Comparison of ENCODE assay signal across 16 cellular contexts in genomic region chr14:97539884-97540283, GRCh38.
DNase-seq lines count a peak whose midpoint lies in the region; TF ChIP-seq lines count a peak whose summit lies in the region.
"Had no signal": no experiment of that assay in that cellular context is flagged by ENCODE, and none has a peak within 500 bp of the region (broad histone marks: within the 10 kb centered on the region; RNA-seq: fewer than 3 reads in every experiment).

No MANE protein-coding gene starts in this region.

- intact Hi-C loops in MCF 10A (cut with micrococcal nuclease): no loop called here
- intact Hi-C loops in mammary epithelial cell (cut with micrococcal nuclease): no loop called here
- intact Hi-C loops in transverse colon (cut with DNase I; ENCODE audit: low total_unique reads): no loop called here

- no peaks in the 10 kb centered on the region for H3K79me2 ChIP-seq in mammary epithelial cell (ENCODE audit: insufficient read depth, low read length)

- BruUV-seq in MCF 10A (replicated peaks; lab: Mats Ljungman, UMichigan) (no TSS peak), mammary epithelial cell (replicated peaks; lab: Mats Ljungman, UMichigan) (no TSS peak)

- no peaks in the 10 kb centered on the region for H3K4me1 Mint-ChIP-seq in MCF 10A (ENCODE audit: insufficient read depth, unreplicated experiment)
- H3K4me1 Mint-ChIP-seq in endodermal cell: no peaks in the 10 kb centered on the region

- no peak overlapping the region for H3K27ac ChIP-seq in mammary epithelial cell (ENCODE audit: insufficient read depth, low read depth, low read length)
- no peak overlapping the region for H3K27ac ChIP-seq in endodermal cell (ENCODE audit: low read depth, low read length)
- no peak overlapping the region for H3K27ac ChIP-seq in transverse colon
- H3K27ac ChIP-seq: 22Rv1, A549, C4-2B had no signal

- H3K4me3 Mint-ChIP-seq in MCF 10A (ENCODE audit: unreplicated experiment) (no peak overlapping the region), endodermal cell (no peak overlapping the region)
- H3K4me3 Mint-ChIP-seq: CD4-positive, alpha-beta T cell; HFFc6 had no signal

- H3K9ac ChIP-seq in mammary epithelial cell (ENCODE audit: insufficient read depth, low read length) (no peak overlapping the region), endodermal cell (ENCODE audit: extremely low read depth, low read length, poor library complexity, severe bottlenecking) (no peak overlapping the region)

- dilution Hi-C loops in mammary epithelial cell (cut with HindIII; ENCODE audit: low sequenced_read_pairs): no loop called here

- CTCF ChIA-PET in MCF 10A (lab: Yijun Ruan, JAX) (interaction anchor here (0.5 kb wide), 1 partner anchor 1735 kb away, joined by 3 read pairs; no protein-coding TSS in a partner anchor), mammary epithelial cell (lab: Charles Lee; ENCODE audit: low non-redundant PET) (no interaction called here)

- no peaks in the 10 kb centered on the region for H3K36me3 ChIP-seq in mammary epithelial cell (ENCODE audit: insufficient read depth, low read length)
- H3K36me3 ChIP-seq in endodermal cell (ENCODE audit: control insufficient read depth, insufficient read depth, low read length): no peaks in the 10 kb centered on the region
- no peaks in the 10 kb centered on the region for H3K36me3 ChIP-seq in transverse colon

- no peak for TF ChIP-seq CTCF in MCF 10A (IDR thresholded peaks at IDR 0.05; ENCODE audit: unreplicated experiment)
- TF ChIP-seq CTCF in mammary epithelial cell (conservative IDR thresholded peaks at IDR 0.05 in 1 of 2, IDR thresholded peaks at IDR 0.05 in 1 of 2; ENCODE audit: extremely low read depth in 1 of 2, insufficient read depth in 1 of 2, low read depth in 1 of 2, low read length in 2 of 2): no peak
- TF ChIP-seq CTCF in endodermal cell (conservative IDR thresholded peaks at IDR 0.05): no peak
- no peak for TF ChIP-seq CTCF in transverse colon (IDR thresholded peaks at IDR 0.05)

- H3K36me3 Mint-ChIP-seq in MCF 10A (ENCODE audit: insufficient read depth, unreplicated experiment) (no peaks in the 10 kb centered on the region), endodermal cell (ENCODE audit: low read depth) (no peaks in the 10 kb centered on the region)

- H3K9me3 Mint-ChIP-seq in MCF 10A (ENCODE audit: unreplicated experiment) (peaks cover 7% of the 10 kb centered on the region), endodermal cell (no peaks in the 10 kb centered on the region)
- H3K9me3 Mint-ChIP-seq: CD4-positive, alpha-beta T cell had no signal

- H3K27ac Mint-ChIP-seq in MCF 10A (ENCODE audit: low read depth, unreplicated experiment): no peak overlapping the region
- H3K27ac Mint-ChIP-seq in endodermal cell: no peak overlapping the region
- H3K27ac Mint-ChIP-seq: CD4-positive, alpha-beta T cell; HFFc6 had no signal

- peak; percentile 60 for DNase-seq in MCF 10A (ENCODE audit: unreplicated experiment)
- no peak for DNase-seq in mammary epithelial cell
- peak; percentile 7 for DNase-seq in endodermal cell
- peak; percentile 3 for DNase-seq in kidney tubule cell (ENCODE audit: low spot score)
- no peak for DNase-seq in amygdala (lab: John Stamatoyannopoulos, UW)
- no peak for DNase-seq in mesenteric fat pad (ENCODE audit: low spot score)
- DNase-seq in transverse colon: no peak
- DNase-seq: AML-193; Caco-2; CD4-positive, alpha-beta T cell; GOT3; H7; HFFc6 had no signal

- in situ Hi-C loops in mammary epithelial cell (cut with MboI; ENCODE audit: low sequenced_read_pairs in 2 of 2) (no loop called here), transverse colon (cut with MboI; ENCODE audit: low pct_ligation_motif_present in 1 of 4, low pct_unique_long_range_greater_than_20kb in 1 of 4, low sequenced_read_pairs in 3 of 4) (no loop called here)

- H2AFZ ChIP-seq in mammary epithelial cell (ENCODE audit: low read depth, low read length): no peak overlapping the region

- TF ChIP-seq EP300 in transverse colon (IDR thresholded peaks at IDR 0.05; ENCODE audit: low read depth): no peak

- no peak for TF ChIP-seq POLR2A in transverse colon (IDR thresholded peaks at IDR 0.05)

- POLR2A ChIA-PET in MCF 10A (lab: Yijun Ruan, JAX): no interaction called here

- H3K4me2 ChIP-seq in mammary epithelial cell (ENCODE audit: insufficient read depth, low read depth, low read length): no peak overlapping the region
- H3K4me2 ChIP-seq: A549 had no signal

- H3K4me3 ChIP-seq in mammary epithelial cell (replicated peaks in 1 of 3; ENCODE audit: insufficient read depth in 1 of 3, low read depth in 2 of 3, low read length in 3 of 3) (no peak overlapping the region), endodermal cell (ENCODE audit: low read length) (no peak overlapping the region), transverse colon (no peak overlapping the region)
- H3K4me3 ChIP-seq: A549 had no signal

- 33% methylated on average over 3 of the region's 3 CpGs for WGBS in mammary epithelial cell (ENCODE audit: low coverage, missing lambda C conversion rate)
- WGBS in endodermal cell (ENCODE audit: insufficient coverage in 1 of 2, insufficient read length in 1 of 2), 2 experiments: 80 to 86% methylated on average over 1 to 3 of the region's 3 CpGs
- 50 to 66% methylated on average over 1 to 3 of the region's 3 CpGs for WGBS in transverse colon (ENCODE audit: low coverage in 1 of 2), 2 donors

- H3K27me3 ChIP-seq in mammary epithelial cell (ENCODE audit: insufficient read depth, low read length): no peaks in the 10 kb centered on the region
- no peaks in the 10 kb centered on the region for H3K27me3 ChIP-seq in endodermal cell (ENCODE audit: control insufficient read depth, insufficient read depth, low read length, poor library complexity, severe bottlenecking)
- H3K27me3 ChIP-seq in transverse colon: no peaks in the 10 kb centered on the region

- H3K9me3 ChIP-seq in mammary epithelial cell (replicated peaks; ENCODE audit: insufficient read depth, low read length): peaks cover 18% of the 10 kb centered on the region
- H3K9me3 ChIP-seq in endodermal cell (ENCODE audit: control insufficient read depth, low read length): no peaks in the 10 kb centered on the region
- no peaks in the 10 kb centered on the region for H3K9me3 ChIP-seq in transverse colon
- H3K9me3 ChIP-seq: A549, Caco-2 had no signal

- H3K27me3 Mint-ChIP-seq in MCF 10A (ENCODE audit: insufficient read depth, unreplicated experiment): no peaks in the 10 kb centered on the region
- peaks cover 2% of the 10 kb centered on the region for H3K27me3 Mint-ChIP-seq in endodermal cell (ENCODE audit: insufficient read depth)
- H3K27me3 Mint-ChIP-seq: CD4-positive, alpha-beta T cell had no signal

- H4K20me1 ChIP-seq in mammary epithelial cell (ENCODE audit: insufficient read depth, low read length): no peaks in the 10 kb centered on the region

- H3K4me1 ChIP-seq in mammary epithelial cell (ENCODE audit: insufficient read depth, low read length) (no peaks in the 10 kb centered on the region), endodermal cell (ENCODE audit: control insufficient read depth, insufficient read depth, low read length) (no peaks in the 10 kb centered on the region), transverse colon (no peaks in the 10 kb centered on the region)
- H3K4me1 ChIP-seq: A549, Caco-2 had no signal

Comparison
In these comparisons a context has a peak if more than half of its experiments do, and no peak if none do; other contexts are left out.
1. DNase-seq: peak in MCF 10A (single experiment), endodermal cell (single experiment) and kidney tubule cell (single experiment); none in mammary epithelial cell (single experiment), amygdala (0 of 56), mesenteric fat pad (single experiment) and transverse colon (single experiment).